ENCODE assay signal across 23 cellular contexts in the genomic region with DNA sequence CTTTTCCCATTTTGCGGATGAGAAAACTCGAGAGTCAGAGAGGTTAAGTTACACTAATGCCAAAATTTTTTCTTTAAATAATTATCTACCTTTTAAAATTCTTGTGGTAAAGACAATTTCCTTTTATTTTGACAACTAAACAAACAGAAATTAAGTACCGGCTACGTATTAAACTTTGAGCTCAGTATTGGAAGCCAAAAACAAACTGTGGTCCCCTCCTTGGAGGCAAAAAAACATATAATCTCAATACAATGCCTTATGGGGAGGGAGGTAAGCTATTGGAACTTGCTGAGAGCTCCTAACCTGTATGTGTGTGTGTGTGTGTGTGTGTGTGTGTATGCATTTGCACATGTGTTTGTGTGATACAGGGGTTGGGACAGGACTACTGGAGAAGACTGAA. TPM values are rescaled to one million over a fixed set of nuclear protein-coding genes. Genes with fewer than 3 reads are reported as not detected.
A peak's percentile ranks its signal among the peaks of the same experiment; 100 is the strongest.
DNase-seq lines count a peak whose midpoint lies in the region; ATAC-seq, FAIRE-seq and TF ChIP-seq lines count a peak whose summit lies in the region.
"Had no signal": no experiment of that assay in that cellular context is flagged by ENCODE, and none has a peak within 500 bp of the region (broad histone marks: within the 10 kb centered on the region; RNA-seq: fewer than 3 reads in every experiment).

No MANE protein-coding gene starts in this region.

- no peak overlapping the region for H3K27ac ChIP-seq in HepG2 (ENCODE audit: extremely low read length, insufficient read depth, low read length)
- no peak overlapping the region for H3K27ac ChIP-seq in right lobe of liver
- peak overlapping the region; percentile 34 for H3K27ac ChIP-seq in PC-3 (ENCODE audit: low read length)
- no peak overlapping the region for H3K27ac ChIP-seq in coronary artery

- no peak for TF ChIP-seq EP300 in HepG2 (IDR thresholded peaks at IDR 0.05; ENCODE audit: low read depth in 2 of 2, low read length in 2 of 2)
- no peak for TF ChIP-seq EP300 in HepG2 (CRISPR knock-in tag; IDR thresholded peaks at IDR 0.05; ENCODE audit: borderline replicate concordance)

- no peak overlapping the region for H3K9ac ChIP-seq in HepG2 (ENCODE audit: insufficient read depth, low read depth, low read length)
- H3K9ac ChIP-seq in PC-3 (ENCODE audit: low read length): no peak overlapping the region

- H3K4me1 ChIP-seq in HepG2 (ENCODE audit: insufficient read depth, low read length) (peaks cover 49% of the 10 kb centered on the region), right lobe of liver (no peaks in the 10 kb centered on the region), PC-3 (ENCODE audit: insufficient read depth, low read length) (peaks cover 82% of the 10 kb centered on the region)

- H3K9me3 Mint-ChIP-seq in osteocyte (ENCODE audit: unreplicated experiment): no peaks in the 10 kb centered on the region

- H3F3A ChIP-seq in PC-3 (ENCODE audit: low read length, unreplicated experiment): peaks cover 8% of the 10 kb centered on the region

- no peaks in the 10 kb centered on the region for H3K27me3 Mint-ChIP-seq in osteocyte (ENCODE audit: unreplicated experiment)

- CTCF ChIA-PET in HepG2 (lab: Yijun Ruan, JAX; ENCODE audit: low intra/inter-chr PET ratio, low total read pairs) (no interaction called here), PC-3 (lab: Charles Lee) (no interaction called here)

- H3K4me3 ChIP-seq in HepG2 (replicated peaks in 1 of 3; ENCODE audit: insufficient read depth in 1 of 3, low read depth in 2 of 3, low read length in 3 of 3): no peak overlapping the region
- H3K4me3 ChIP-seq in right lobe of liver: no peak overlapping the region
- H3K4me3 ChIP-seq in PC-3 (ENCODE audit: low read length): no peak overlapping the region
- H3K4me3 ChIP-seq in coronary artery: no peak overlapping the region

- TF ChIP-seq POLR2A in HepG2 (IDR thresholded peaks at IDR 0.05; ENCODE audit: insufficient read depth in 1 of 2, low read depth in 2 of 2, low read length in 2 of 2): no peak
- no peak for TF ChIP-seq POLR2A in right lobe of liver (IDR thresholded peaks at IDR 0.05)

- ATAC-seq in HepG2 (no peak), right lobe of liver (no peak), PC-3 (peak; percentile 14; the same call in 1 of the 2 replicates), GM21528 (IDR thresholded peaks at IDR 0.05; ENCODE audit: low FRiP score, unreplicated experiment) (no peak), HG02571 (IDR thresholded peaks at IDR 0.05; ENCODE audit: unreplicated experiment) (no peak)

- POLR2A ChIA-PET in HepG2 (lab: Yijun Ruan, JAX) (no interaction called here), PC-3 (lab: Charles Lee; ENCODE audit: unreplicated experiment) (interaction anchor here (0.7 kb wide), 1 partner anchor 12 kb away, joined by 3 read pairs; no protein-coding TSS in a partner anchor)

- H2AFZ ChIP-seq in HepG2 (ENCODE audit: low read length): no peak overlapping the region
- H2AFZ ChIP-seq in PC-3 (ENCODE audit: low read length): no peak overlapping the region

- FAIRE-seq in HepG2 (lab: Jason Lieb, UNC): no peak
- FAIRE-seq: GM12892, GM19239 had no signal

- no peak overlapping the region for H3K4me3 Mint-ChIP-seq in osteocyte (ENCODE audit: unreplicated experiment)

- in situ Hi-C loops in HepG2 (cut with HindIII; ENCODE audit: extremely low pct_ligation_motif_present, low pct_unique_long_range_greater_than_20kb): no loop called here

- peaks cover 54% of the 10 kb centered on the region for H3K4me1 Mint-ChIP-seq in osteocyte (ENCODE audit: unreplicated experiment)

- no peaks in the 10 kb centered on the region for H3K27me3 ChIP-seq in HepG2 (ENCODE audit: control insufficient read depth in 1 of 2, insufficient read depth in 2 of 2, low read length in 2 of 2)
- peaks cover 0 to 5% of the 10 kb centered on the region in 2 donors for H3K27me3 ChIP-seq in right lobe of liver
- no peaks in the 10 kb centered on the region for H3K27me3 ChIP-seq in PC-3 (ENCODE audit: low read length)

- 53% methylated on average over 4 of the region's 4 CpGs for WGBS in HepG2 (ENCODE audit: low lambda C conversion rate)
- whole genome bisulfite sequencing in right lobe of liver (ENCODE audit: insufficient coverage, low coverage, low lambda C conversion rate, missing lambda C conversion rate): 54% methylated on average over 4 of the region's 4 CpGs

- no peaks in the 10 kb centered on the region for H4K20me1 ChIP-seq in HepG2 (ENCODE audit: insufficient read depth, low read length)
- no peaks in the 10 kb centered on the region for H4K20me1 ChIP-seq in PC-3 (ENCODE audit: low read length)

- H3K27ac Mint-ChIP-seq in osteocyte (ENCODE audit: unreplicated experiment): peak overlapping the region; percentile 90

- BruUV-seq in HepG2 (replicated peaks; lab: Mats Ljungman, UMichigan) (no TSS peak), PC-3 (replicated peaks; lab: Mats Ljungman, UMichigan) (no TSS peak)

- no peak for TF ChIP-seq CTCF in HepG2 (CRISPR knock-in tag; IDR thresholded peaks at IDR 0.05)
- no peak for TF ChIP-seq CTCF in right lobe of liver (IDR thresholded peaks at IDR 0.05)
- no peak for TF ChIP-seq CTCF in PC-3 (conservative IDR thresholded peaks at IDR 0.05; ENCODE audit: low read depth, low read length)
- TF ChIP-seq CTCF in osteocyte (IDR thresholded peaks at IDR 0.05): no peak
- no peak for TF ChIP-seq CTCF in coronary artery (IDR thresholded peaks at IDR 0.05)

- intact Hi-C loops in HepG2 (cut with micrococcal nuclease; ENCODE audit: unreplicated experiment): no loop called here
- intact Hi-C loops in right lobe of liver (cut with DNase I): no loop called here
- intact Hi-C loops in PC-3 (cut with micrococcal nuclease): loop anchor here (5.0 to 10.0 kb wide), 3 partner anchors 59 to 151 kb away; partner anchors contain the start of gene KRTAP3-1
- intact Hi-C loops in posterior vena cava (cut with DNase I): no loop called here

- H3K4me2 ChIP-seq in HepG2 (ENCODE audit: low read depth, low read length) (no peak overlapping the region), PC-3 (ENCODE audit: low read length) (peak overlapping the region; percentile 23; the same call in 1 of the 2 replicates)

- no peaks in the 10 kb centered on the region for H3K79me2 ChIP-seq in HepG2 (ENCODE audit: insufficient read depth, low read length)
- no peaks in the 10 kb centered on the region for H3K79me2 ChIP-seq in PC-3 (ENCODE audit: low read length)

- peak; percentile 23 for DNase-seq in HepG2 (ENCODE audit: low spot score)
- no peak for DNase-seq in right lobe of liver
- DNase-seq in PC-3: peak; percentile 53
- no peak for DNase-seq in osteocyte (ENCODE audit: extremely low spot score, unreplicated experiment)
- DNase-seq in posterior vena cava (ENCODE audit: low spot score): no peak
- no peak for DNase-seq in coronary artery (ENCODE audit: low spot score)
- DNase-seq: 8988T, DMS153, DND-41, GOT3, HCEC 1CT, KBM-7, MM.1S, NCI-H2029, NCI-H446, NCI-H524 treated with DMSO at 0.1 percent for 48 hours, NCI-H774 had no signal

- no peak for TF ChIP-seq RAD21 in HepG2 (CRISPR knock-in tag; IDR thresholded peaks at IDR 0.05)

- H3K9me2 ChIP-seq in PC-3 (replicated peaks; ENCODE audit: low read length): no peaks in the 10 kb centered on the region

- H3K9me3 ChIP-seq in HepG2 (ENCODE audit: low read length) (no peaks in the 10 kb centered on the region), right lobe of liver (no peaks in the 10 kb centered on the region), PC-3 (ENCODE audit: low read length) (no peaks in the 10 kb centered on the region)

- H3K36me3 ChIP-seq in HepG2 (replicated peaks in 1 of 2; ENCODE audit: control insufficient read depth in 1 of 2, insufficient read depth in 2 of 2, low read length in 2 of 2): no peaks in the 10 kb centered on the region
- H3K36me3 ChIP-seq in right lobe of liver: no peaks in the 10 kb centered on the region
- H3K36me3 ChIP-seq in PC-3 (ENCODE audit: low read depth, low read length): no peaks in the 10 kb centered on the region

- no peaks in the 10 kb centered on the region for H3K36me3 Mint-ChIP-seq in osteocyte (ENCODE audit: unreplicated experiment)

RNA-seq across cellular contexts. Expression of gene KRTAP2-4, which starts 2.2 kb away (rescaled TPM):
- total RNA-seq in HepG2 (2016; rRNA removed; fragmentation: Illumina TruSeq; extraction: Trizol): not detected in 2 replicates
- total RNA-seq in HepG2 (2016; cell fraction: cytosol; rRNA removed; fragmentation: Illumina TruSeq; extraction: Trizol; ENCODE audit: low read depth): not detected in 2 replicates
- total RNA-seq in HepG2 (2016; cell fraction: insoluble cytoplasmic fraction; rRNA removed; fragmentation: Illumina TruSeq; extraction: Trizol): not detected in 2 replicates
- not detected in 2 replicates for total RNA-seq in HepG2 (2016; cell fraction: membrane; rRNA removed; fragmentation: Illumina TruSeq; extraction: Trizol)
- total RNA-seq in HepG2 (2016; cell fraction: nucleus; rRNA removed; fragmentation: Illumina TruSeq; extraction: Trizol): not detected in 2 replicates
- polyA plus RNA-seq in HepG2 (2011; rRNA removed): not detected in 2 replicates
- polyA plus RNA-seq in HepG2 (2011; cell fraction: cytosol; rRNA removed): not detected in 2 replicates
- not detected in 2 replicates for polyA plus RNA-seq in HepG2 (2011; cell fraction: nucleus; rRNA removed)
- not detected in 2 replicates for polyA plus RNA-seq in HepG2 (2012)
- not detected in 2 replicates for polyA plus RNA-seq in HepG2 (2016; cell fraction: cytosol; fragmentation: Illumina TruSeq; extraction: Trizol; ENCODE audit: low read depth)
- polyA plus RNA-seq in HepG2 (2016; cell fraction: insoluble cytoplasmic fraction; fragmentation: Illumina TruSeq; extraction: Trizol; ENCODE audit: low read depth): not detected in 2 replicates
- polyA plus RNA-seq in HepG2 (2016; cell fraction: membrane; fragmentation: Illumina TruSeq; extraction: Trizol; ENCODE audit: low read depth): not detected in 2 replicates
- not detected in 2 replicates for polyA plus RNA-seq in HepG2 (2016; cell fraction: nucleus; fragmentation: Illumina TruSeq; extraction: Trizol; ENCODE audit: insufficient read depth, low read depth)
- not detected in 2 replicates for polyA minus RNA-seq in HepG2 (2011; rRNA and poly(A)+ RNA removed; ENCODE audit: low replicate concordance)
- polyA minus RNA-seq in HepG2 (2011; cell fraction: cytosol; rRNA and poly(A)+ RNA removed): 0.88 TPM in 1 of 2 replicates, not detected in the other
- polyA minus RNA-seq in HepG2 (2011; cell fraction: nucleus; rRNA and poly(A)+ RNA removed): not detected in 2 replicates
- not detected for total RNA-seq in right lobe of liver
- not detected in 2 replicates for total RNA-seq in PC-3 (2014; rRNA removed)
- total RNA-seq in osteocyte: not detected in 2 replicates
- total RNA-seq in posterior vena cava: not detected
- total RNA-seq: HT-29 had no signal
- polyA plus RNA-seq: BJ had no signal

RNA-seq across cellular contexts. Expression of gene KRTAP2-3, which starts 3.5 kb away (rescaled TPM):
- total RNA-seq in HepG2 (2016; rRNA removed; fragmentation: Illumina TruSeq; extraction: Trizol): not detected in 2 replicates
- total RNA-seq in HepG2 (2016; cell fraction: cytosol; rRNA removed; fragmentation: Illumina TruSeq; extraction: Trizol; ENCODE audit: low read depth): not detected in 2 replicates
- total RNA-seq in HepG2 (2016; cell fraction: insoluble cytoplasmic fraction; rRNA removed; fragmentation: Illumina TruSeq; extraction: Trizol): not detected in 2 replicates
- total RNA-seq in HepG2 (2016; cell fraction: membrane; rRNA removed; fragmentation: Illumina TruSeq; extraction: Trizol): not detected in 2 replicates
- total RNA-seq in HepG2 (2016; cell fraction: nucleus; rRNA removed; fragmentation: Illumina TruSeq; extraction: Trizol): not detected in 2 replicates
- polyA plus RNA-seq in HepG2 (2011; rRNA removed): 0.24 and 0.25 TPM in 2 replicates
- polyA plus RNA-seq in HepG2 (2011; cell fraction: cytosol; rRNA removed): 0.23 TPM in 1 of 2 replicates, not detected in the other
- 0.62 and 0.96 TPM in 2 replicates for polyA plus RNA-seq in HepG2 (2011; cell fraction: nucleus; rRNA removed)
- polyA plus RNA-seq in HepG2 (2012): 0.17 TPM in 1 of 2 replicates, not detected in the other
- 0.12 and 0.32 TPM in 2 replicates for polyA plus RNA-seq in HepG2 (2016; cell fraction: cytosol; fragmentation: Illumina TruSeq; extraction: Trizol; ENCODE audit: low read depth)
- polyA plus RNA-seq in HepG2 (2016; cell fraction: insoluble cytoplasmic fraction; fragmentation: Illumina TruSeq; extraction: Trizol; ENCODE audit: low read depth): not detected in 2 replicates
- 0.20 and 0.31 TPM in 2 replicates for polyA plus RNA-seq in HepG2 (2016; cell fraction: membrane; fragmentation: Illumina TruSeq; extraction: Trizol; ENCODE audit: low read depth)
- not detected in 2 replicates for polyA plus RNA-seq in HepG2 (2016; cell fraction: nucleus; fragmentation: Illumina TruSeq; extraction: Trizol; ENCODE audit: insufficient read depth, low read depth)
- not detected in 2 replicates for polyA minus RNA-seq in HepG2 (2011; rRNA and poly(A)+ RNA removed; ENCODE audit: low replicate concordance)
- polyA minus RNA-seq in HepG2 (2011; cell fraction: cytosol; rRNA and poly(A)+ RNA removed): not detected in 2 replicates
- polyA minus RNA-seq in HepG2 (2011; cell fraction: nucleus; rRNA and poly(A)+ RNA removed): not detected in 2 replicates
- not detected for total RNA-seq in right lobe of liver
- total RNA-seq in PC-3 (2014; rRNA removed): 10.8 and 12.4 TPM in 2 replicates
- not detected in 2 replicates for total RNA-seq in osteocyte
- not detected for total RNA-seq in posterior vena cava
- total RNA-seq: HT-29 had no signal

RNA-seq across cellular contexts. Expression of gene KRTAP2-2, which starts 8.4 kb away (rescaled TPM):
- total RNA-seq in HepG2 (2016; rRNA removed; fragmentation: Illumina TruSeq; extraction: Trizol) (not detected in 2 replicates), right lobe of liver (not detected), PC-3 (2014; rRNA removed) (not detected in 2 replicates), osteocyte (not detected in 2 replicates), posterior vena cava (not detected)
- total RNA-seq in HepG2 (2016; cell fraction: cytosol; rRNA removed; fragmentation: Illumina TruSeq; extraction: Trizol; ENCODE audit: low read depth): not detected in 2 replicates
- not detected in 2 replicates for total RNA-seq in HepG2 (2016; cell fraction: insoluble cytoplasmic fraction; rRNA removed; fragmentation: Illumina TruSeq; extraction: Trizol)
- not detected in 2 replicates for total RNA-seq in HepG2 (2016; cell fraction: membrane; rRNA removed; fragmentation: Illumina TruSeq; extraction: Trizol)
- total RNA-seq in HepG2 (2016; cell fraction: nucleus; rRNA removed; fragmentation: Illumina TruSeq; extraction: Trizol): not detected in 2 replicates
- not detected in 2 replicates for polyA plus RNA-seq in HepG2 (2011; rRNA removed)
- not detected in 2 replicates for polyA plus RNA-seq in HepG2 (2011; cell fraction: cytosol; rRNA removed)
- 0.32 TPM in 1 of 2 replicates, not detected in the other for polyA plus RNA-seq in HepG2 (2011; cell fraction: nucleus; rRNA removed)
- not detected in 2 replicates for polyA plus RNA-seq in HepG2 (2012)
- polyA plus RNA-seq in HepG2 (2016; cell fraction: cytosol; fragmentation: Illumina TruSeq; extraction: Trizol; ENCODE audit: low read depth): not detected in 2 replicates
- polyA plus RNA-seq in HepG2 (2016; cell fraction: insoluble cytoplasmic fraction; fragmentation: Illumina TruSeq; extraction: Trizol; ENCODE audit: low read depth): not detected in 2 replicates
- not detected in 2 replicates for polyA plus RNA-seq in HepG2 (2016; cell fraction: membrane; fragmentation: Illumina TruSeq; extraction: Trizol; ENCODE audit: low read depth)
- not detected in 2 replicates for polyA plus RNA-seq in HepG2 (2016; cell fraction: nucleus; fragmentation: Illumina TruSeq; extraction: Trizol; ENCODE audit: insufficient read depth, low read depth)
- polyA minus RNA-seq in HepG2 (2011; rRNA and poly(A)+ RNA removed; ENCODE audit: low replicate concordance): not detected in 2 replicates
- not detected in 2 replicates for polyA minus RNA-seq in HepG2 (2011; cell fraction: cytosol; rRNA and poly(A)+ RNA removed)
- polyA minus RNA-seq in HepG2 (2011; cell fraction: nucleus; rRNA and poly(A)+ RNA removed): not detected in 2 replicates
- total RNA-seq: HT-29 had no signal

RNA-seq across cellular contexts. Expression of gene KRTAP2-1, which starts 16.3 kb away (rescaled TPM):
- total RNA-seq in HepG2 (2016; rRNA removed; fragmentation: Illumina TruSeq; extraction: Trizol): not detected in 2 replicates
- total RNA-seq in HepG2 (2016; cell fraction: cytosol; rRNA removed; fragmentation: Illumina TruSeq; extraction: Trizol; ENCODE audit: low read depth): not detected in 2 replicates
- total RNA-seq in HepG2 (2016; cell fraction: insoluble cytoplasmic fraction; rRNA removed; fragmentation: Illumina TruSeq; extraction: Trizol): not detected in 2 replicates
- total RNA-seq in HepG2 (2016; cell fraction: membrane; rRNA removed; fragmentation: Illumina TruSeq; extraction: Trizol): not detected in 2 replicates
- total RNA-seq in HepG2 (2016; cell fraction: nucleus; rRNA removed; fragmentation: Illumina TruSeq; extraction: Trizol): not detected in 2 replicates
- polyA plus RNA-seq in HepG2 (2011; rRNA removed): not detected in 2 replicates
- polyA plus RNA-seq in HepG2 (2011; cell fraction: cytosol; rRNA removed): 0.10 TPM in 1 of 2 replicates, not detected in the other
- polyA plus RNA-seq in HepG2 (2011; cell fraction: nucleus; rRNA removed): 0.21 TPM in 1 of 2 replicates, not detected in the other
- not detected in 2 replicates for polyA plus RNA-seq in HepG2 (2012)
- polyA plus RNA-seq in HepG2 (2016; cell fraction: cytosol; fragmentation: Illumina TruSeq; extraction: Trizol; ENCODE audit: low read depth): not detected in 2 replicates
- not detected in 2 replicates for polyA plus RNA-seq in HepG2 (2016; cell fraction: insoluble cytoplasmic fraction; fragmentation: Illumina TruSeq; extraction: Trizol; ENCODE audit: low read depth)
- polyA plus RNA-seq in HepG2 (2016; cell fraction: membrane; fragmentation: Illumina TruSeq; extraction: Trizol; ENCODE audit: low read depth): not detected in 2 replicates
- not detected in 2 replicates for polyA plus RNA-seq in HepG2 (2016; cell fraction: nucleus; fragmentation: Illumina TruSeq; extraction: Trizol; ENCODE audit: insufficient read depth, low read depth)
- polyA minus RNA-seq in HepG2 (2011; rRNA and poly(A)+ RNA removed; ENCODE audit: low replicate concordance): not detected in 2 replicates
- not detected in 2 replicates for polyA minus RNA-seq in HepG2 (2011; cell fraction: cytosol; rRNA and poly(A)+ RNA removed)
- polyA minus RNA-seq in HepG2 (2011; cell fraction: nucleus; rRNA and poly(A)+ RNA removed): not detected in 2 replicates
- total RNA-seq in right lobe of liver: not detected
- total RNA-seq in PC-3 (2014; rRNA removed): not detected in 2 replicates
- not detected in 2 replicates for total RNA-seq in osteocyte
- total RNA-seq in posterior vena cava: not detected
- total RNA-seq: HT-29 had no signal
- polyA plus RNA-seq: BJ had no signal

RNA-seq across cellular contexts. Expression of gene KRTAP4-7, which starts 20.5 kb away (rescaled TPM):
- total RNA-seq in HepG2 (2016; rRNA removed; fragmentation: Illumina TruSeq; extraction: Trizol): not detected in 2 replicates
- total RNA-seq in HepG2 (2016; cell fraction: cytosol; rRNA removed; fragmentation: Illumina TruSeq; extraction: Trizol; ENCODE audit: low read depth): not detected in 2 replicates
- total RNA-seq in HepG2 (2016; cell fraction: insoluble cytoplasmic fraction; rRNA removed; fragmentation: Illumina TruSeq; extraction: Trizol): not detected in 2 replicates
- total RNA-seq in HepG2 (2016; cell fraction: membrane; rRNA removed; fragmentation: Illumina TruSeq; extraction: Trizol): not detected in 2 replicates
- not detected in 2 replicates for total RNA-seq in HepG2 (2016; cell fraction: nucleus; rRNA removed; fragmentation: Illumina TruSeq; extraction: Trizol)
- not detected in 2 replicates for polyA plus RNA-seq in HepG2 (2011; rRNA removed)
- polyA plus RNA-seq in HepG2 (2011; cell fraction: cytosol; rRNA removed): not detected in 2 replicates
- polyA plus RNA-seq in HepG2 (2011; cell fraction: nucleus; rRNA removed): not detected in 2 replicates
- not detected in 2 replicates for polyA plus RNA-seq in HepG2 (2012)
- not detected in 2 replicates for polyA plus RNA-seq in HepG2 (2016; cell fraction: cytosol; fragmentation: Illumina TruSeq; extraction: Trizol; ENCODE audit: low read depth)
- not detected in 2 replicates for polyA plus RNA-seq in HepG2 (2016; cell fraction: insoluble cytoplasmic fraction; fragmentation: Illumina TruSeq; extraction: Trizol; ENCODE audit: low read depth)
- polyA plus RNA-seq in HepG2 (2016; cell fraction: membrane; fragmentation: Illumina TruSeq; extraction: Trizol; ENCODE audit: low read depth): not detected in 2 replicates
- polyA plus RNA-seq in HepG2 (2016; cell fraction: nucleus; fragmentation: Illumina TruSeq; extraction: Trizol; ENCODE audit: insufficient read depth, low read depth): not detected in 2 replicates
- not detected in 2 replicates for polyA minus RNA-seq in HepG2 (2011; rRNA and poly(A)+ RNA removed; ENCODE audit: low replicate concordance)
- not detected in 2 replicates for polyA minus RNA-seq in HepG2 (2011; cell fraction: cytosol; rRNA and poly(A)+ RNA removed)
- not detected in 2 replicates for polyA minus RNA-seq in HepG2 (2011; cell fraction: nucleus; rRNA and poly(A)+ RNA removed)
- total RNA-seq in right lobe of liver: not detected
- total RNA-seq in PC-3 (2014; rRNA removed): not detected in 2 replicates
- not detected in 2 replicates for total RNA-seq in osteocyte
- total RNA-seq in posterior vena cava: not detected
- total RNA-seq: HT-29 had no signal
- polyA plus RNA-seq: BJ had no signal

Comparison
In these comparisons a context has a peak if more than half of its experiments do, and no peak if none do; other contexts are left out.
1. DNase-seq: peak in HepG2 (single experiment) and PC-3 (single experiment); none in right lobe of liver (0 of 3), osteocyte (single experiment), posterior vena cava (single experiment) and coronary artery (single experiment).
2. RNA of gene KRTAP2-3, which starts 3.5 kb away (total RNA-seq): 10.8 to 12.4 TPM in PC-3; not detected in HepG2, not detected in right lobe of liver, not detected in osteocyte and not detected in posterior vena cava; every median in the first group is over 10 times any median in the second.